8 cellular contexts compared by ENCODE assay signal in genomic region chr15:31489801-31490646, GRCh38.
DNase-seq lines count a peak whose midpoint lies in the region; ATAC-seq and TF ChIP-seq lines count a peak whose summit lies in the region.

No MANE protein-coding gene starts in this region.

- H3K79me1 ChIP-seq in trophoblast cell (ENCODE audit: low read length) = no peaks in the 10 kb centered on the region

- no peak overlapping the region for H4K91ac ChIP-seq in trophoblast cell (ENCODE audit: low read depth, low read length)

- peaks cover 13 to 22% of the 10 kb centered on the region in 2 donors for H3K36me3 Mint-ChIP-seq in activated T-cell treated with anti-CD3 and anti-CD28 coated beads, Interleukin-2, amount 50 U/mL, for 72 hours (ENCODE audit: insufficient read depth in 2 of 2)

- no peak overlapping the region for H2BK120ac ChIP-seq in trophoblast cell (ENCODE audit: insufficient read depth, low read length, poor library complexity)

- peaks cover 2% of the 10 kb centered on the region in 2 experiments for H3K4me1 ChIP-seq in trophoblast cell (ENCODE audit: control insufficient read depth in 1 of 2, insufficient read depth in 2 of 2, low read length in 2 of 2)

- H3K4ac ChIP-seq in trophoblast cell (ENCODE audit: low read depth, low read length) = no peak overlapping the region

- H3K27ac Mint-ChIP-seq in activated T-cell treated with anti-CD3 and anti-CD28 coated beads, Interleukin-2, amount 50 U/mL, for 72 hours = peak overlapping the region; percentile 68

- no peak overlapping the region for H2AFZ ChIP-seq in trophoblast cell (ENCODE audit: insufficient read depth, low read length, poor library complexity)

- H3K27me3 Mint-ChIP-seq in activated T-cell treated with anti-CD3 and anti-CD28 coated beads, Interleukin-2, amount 50 U/mL, for 72 hours (ENCODE audit: low read depth) = peaks cover under 1% of the 10 kb centered on the region

- no peaks in the 10 kb centered on the region for H3K36me3 ChIP-seq in trophoblast cell (ENCODE audit: control insufficient read depth in 1 of 2, insufficient read depth in 2 of 2, low read length in 2 of 2)

- H3K23ac ChIP-seq in trophoblast cell (ENCODE audit: low read length) = no peak overlapping the region

- H3K14ac ChIP-seq in trophoblast cell (ENCODE audit: low read length) = no peak overlapping the region

- no peak overlapping the region for H2BK12ac ChIP-seq in trophoblast cell (ENCODE audit: low read length)

- no peak overlapping the region for H4K8ac ChIP-seq in trophoblast cell (ENCODE audit: low read depth, low read length)

- no peaks in the 10 kb centered on the region for H3K79me2 ChIP-seq in trophoblast cell (ENCODE audit: control insufficient read depth, insufficient read depth, low read length, poor library complexity)

- H3K4me2 ChIP-seq in trophoblast cell (ENCODE audit: low read length) = no peak overlapping the region

- no peak overlapping the region for H3K18ac ChIP-seq in trophoblast cell (ENCODE audit: low read length)

- no peak overlapping the region for H4K12ac ChIP-seq in trophoblast cell (ENCODE audit: low read depth, low read length)

- DNase-seq in AG10803 (ENCODE audit: low read depth) (peak; percentile 63), GM10248 (ENCODE audit: extremely low spot score) (peak; percentile 58), NCI-H460 (ENCODE audit: extremely low read depth, low read depth) (peak; percentile 41), globus pallidus (ENCODE audit: low spot score) (peak; percentile 25), trophoblast cell (peak; percentile 9 to 81), OCI-M2 (lab: John Stamatoyannopoulos, UW; ENCODE audit: unreplicated experiment) (no peak)
- DNase-seq in activated T-cell treated with anti-CD3 and anti-CD28 coated beads, Interleukin-2, amount 50 U/mL, for 72 hours = peak in 1 of 2 donors; percentile 39

- no peak overlapping the region for H3K9ac ChIP-seq in trophoblast cell (ENCODE audit: low read length)

- peak overlapping the region in 1 of 2 donors; percentile 41 for H3K4me3 Mint-ChIP-seq in activated T-cell treated with anti-CD3 and anti-CD28 coated beads, Interleukin-2, amount 50 U/mL, for 72 hours

- WGBS in trophoblast cell (ENCODE audit: extremely low coverage, insufficient coverage, insufficient read length) = no CpG with 5 or more reads among the region's 12 CpGs

- H3K27me3 ChIP-seq in trophoblast cell (ENCODE audit: insufficient read depth, low read length) = no peaks in the 10 kb centered on the region

- POLR2A ChIA-PET in GM10248 (lab: Yijun Ruan, JAX) = no interaction called here

- CTCF ChIA-PET in GM10248 (lab: Yijun Ruan, JAX) = interaction anchor here (0.9 to 10.7 kb wide), 31 partner anchors 10 to 662 kb away, joined by 3 to 251 read pairs (median 6); partner anchors contain the start of genes KLF13 and MTMR10

- H3K9me3 Mint-ChIP-seq in activated T-cell treated with anti-CD3 and anti-CD28 coated beads, Interleukin-2, amount 50 U/mL, for 72 hours = peaks cover 11 to 16% of the 10 kb centered on the region in 2 donors

- no peak for ATAC-seq in activated T-cell treated with anti-CD3 and anti-CD28 coated beads, Interleukin-2, amount 50 U/mL, for 72 hours (replicated peaks in 1 of 2)
- no peak for ATAC-seq in GM19023 (IDR thresholded peaks at IDR 0.05; ENCODE audit: unreplicated experiment)

- TF ChIP-seq CTCF in AG10803 (conservative IDR thresholded peaks at IDR 0.05; ENCODE audit: low read length) = peak; percentile 96
- peak; percentile 54 for TF ChIP-seq CTCF in GM10248 (IDR thresholded peaks at IDR 0.05; ENCODE audit: control extremely low read depth, extremely low read depth, low read depth, missing control alignments)

- H3K27ac ChIP-seq in trophoblast cell (ENCODE audit: low read depth, low read length) = no peak overlapping the region

- peaks cover under 1% of the 10 kb centered on the region for H3K9me3 ChIP-seq in trophoblast cell (ENCODE audit: insufficient read depth, low read depth, low read length)

- H3K4me3 ChIP-seq in AG10803 (ENCODE audit: low read length) = no peak overlapping the region
- H3K4me3 ChIP-seq in trophoblast cell (ENCODE audit: low read depth, low read length) = no peak overlapping the region

- no peak overlapping the region for H2BK5ac ChIP-seq in trophoblast cell (ENCODE audit: low read depth, low read length, poor library complexity)

- H2AK5ac ChIP-seq in trophoblast cell (ENCODE audit: low read length) = no peak overlapping the region

- peaks cover 58% of the 10 kb centered on the region for H3K4me1 Mint-ChIP-seq in activated T-cell treated with anti-CD3 and anti-CD28 coated beads, Interleukin-2, amount 50 U/mL, for 72 hours (ENCODE audit: low read depth)
